ENCODE assay signal across 10 cellular contexts in genomic region chr3:179045719-179046402, GRCh38. TPM values are rescaled to one million over a fixed set of nuclear protein-coding genes. Genes with fewer than 3 reads are reported as not detected.
A peak's percentile ranks its signal among the peaks of the same experiment; 100 is the strongest.
DNase-seq lines count a peak whose midpoint lies in the region; ATAC-seq and TF ChIP-seq lines count a peak whose summit lies in the region.
"Had no signal": no experiment of that assay in that cellular context is flagged by ENCODE, and none has a peak within 500 bp of the region (broad histone marks: within the 10 kb centered on the region; RNA-seq: fewer than 3 reads in every experiment).

No MANE protein-coding gene starts in this region.

- H3K27me3 ChIP-seq in left lung (no peaks in the 10 kb centered on the region), H7 (ENCODE audit: control insufficient read depth, insufficient read depth, low read length) (no peaks in the 10 kb centered on the region)

- TF ChIP-seq CTCF in left lung (IDR thresholded peaks at IDR 0.05): no peak
- TF ChIP-seq CTCF in coronary artery (IDR thresholded peaks at IDR 0.05): no peak

- H3K4me3 ChIP-seq in left lung (no peak overlapping the region), coronary artery (no peak overlapping the region), H7 (ENCODE audit: insufficient read depth, low read depth, low read length) (no peak overlapping the region)

- no peak for DNase-seq in left lung
- no peak for DNase-seq in coronary artery (ENCODE audit: low spot score)
- DNase-seq in H7: no peak
- no peak for DNase-seq in cardiac septum (ENCODE audit: low spot score)
- DNase-seq in stimulated activated CD4-positive, alpha-beta T cell treated with anti-CD3 and anti-CD28 coated beads, Interleukin-15, amount 100 ng/mL, for 24 hours: no peak
- DNase-seq: activated CD4-positive, CD25-positive, alpha-beta regulatory T cell; NCI-H1930 had no signal

- peak; percentile 62 for ATAC-seq in GM18511 (IDR thresholded peaks at IDR 0.05; ENCODE audit: unreplicated experiment)
- ATAC-seq in GM21529 (IDR thresholded peaks at IDR 0.05; ENCODE audit: unreplicated experiment): peak; percentile 65
- ATAC-seq in HG03442 (IDR thresholded peaks at IDR 0.05; ENCODE audit: unreplicated experiment): peak; percentile 51
- ATAC-seq in left lung: peak; percentile 61

- no peaks in the 10 kb centered on the region for H3K9me3 ChIP-seq in left lung

- H3K4me1 ChIP-seq in left lung: no peaks in the 10 kb centered on the region

- H3K27ac ChIP-seq in left lung (no peak overlapping the region), coronary artery (no peak overlapping the region)

- intact Hi-C loops in left lung (cut with DNase I) (no loop called here), cardiac septum (cut with DNase I) (no loop called here)

- H3K36me3 ChIP-seq in left lung: no peaks in the 10 kb centered on the region
- H3K36me3 ChIP-seq in H7 (replicated peaks; ENCODE audit: control insufficient read depth, insufficient read depth, low read length): no peaks in the 10 kb centered on the region

RNA-seq across cellular contexts. Expression of gene ZMAT3, which starts 25.7 kb away (rescaled TPM):
- total RNA-seq in left lung: 10 to 100 TPM; 14.3 to 42.0 TPM
- total RNA-seq in H7 (2014; rRNA removed; shearing (Covaris generic)): 0.48 and 0.78 TPM in 2 replicates
- 18.3 TPM for total RNA-seq in cardiac septum
